In the genomic region with DNA sequence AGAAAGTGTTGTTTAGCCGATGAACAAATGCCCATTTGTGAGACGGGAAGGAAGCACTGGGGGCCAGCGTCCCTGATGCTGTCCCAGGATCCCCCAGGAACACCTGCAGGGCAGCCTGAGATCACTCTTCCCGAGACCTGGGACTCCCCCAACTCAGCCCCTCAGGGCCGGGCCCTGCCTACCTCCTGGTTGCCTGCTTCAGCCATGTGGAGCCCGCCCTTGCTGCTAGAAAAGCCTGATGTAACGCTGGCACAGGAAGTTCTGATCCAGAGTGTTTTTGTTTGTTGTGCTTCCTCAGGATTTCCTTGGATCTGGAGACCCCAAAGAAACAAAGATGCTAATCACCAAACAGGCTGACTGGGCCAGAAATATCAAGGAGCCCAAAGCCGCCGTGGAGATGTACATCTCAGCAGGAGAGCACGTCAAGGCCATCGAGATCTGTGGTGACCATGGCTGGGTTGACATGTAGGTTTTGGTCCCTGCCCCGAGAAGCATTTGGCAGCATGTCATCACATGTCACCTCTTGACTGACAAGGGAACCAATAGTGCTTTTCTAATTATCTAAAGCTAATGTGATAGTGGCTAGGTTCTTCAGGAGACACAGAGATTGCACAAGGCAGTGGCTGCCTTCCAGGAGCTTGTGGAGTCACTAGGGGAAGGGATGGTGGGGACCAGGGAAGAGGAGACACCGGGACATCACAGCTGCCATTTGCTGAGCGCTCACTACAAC, we compare ENCODE assay signal across 1 cellular context.
A peak's percentile ranks its signal among the peaks of the same experiment; 100 is the strongest.
TF ChIP-seq lines count a peak whose summit lies in the region.

No MANE protein-coding gene starts in this region.

TF ChIP-seq in endothelial cell of umbilical vein, 7 proteins besides CTCF, POLR2A, EP300 and RAD21:
- TF ChIP-seq GATA2 (IDR thresholded peaks at IDR 0.05; ENCODE audit: insufficient read depth, insufficient read length, low read depth, low read length) (peak; percentile 87), JUN (IDR thresholded peaks at IDR 0.05; ENCODE audit: borderline replicate concordance, insufficient read depth, insufficient read length, low read depth) (peak; percentile 10)
